Comparison of ENCODE assay signal across 8 cellular contexts in genomic region chr6:44064089-44064947, GRCh38.
DNase-seq lines count a peak whose midpoint lies in the region; ATAC-seq, FAIRE-seq and TF ChIP-seq lines count a peak whose summit lies in the region.

No MANE protein-coding gene starts in this region.

- no peaks in the 10 kb centered on the region for H3K27me3 ChIP-seq in muscle layer of duodenum (ENCODE audit: low read depth, low read length)

- no peaks in the 10 kb centered on the region for H3K36me3 ChIP-seq in muscle layer of duodenum (ENCODE audit: control insufficient read depth in 1 of 2, insufficient read depth in 2 of 2, low read length in 2 of 2)

- H3K4me1 ChIP-seq in muscle layer of duodenum (ENCODE audit: control insufficient read depth in 1 of 2, insufficient read depth in 2 of 2, low read length in 2 of 2), result peaks cover 7 to 14% of the 10 kb centered on the region in 2 donors

- FAIRE-seq in HTR-8/SVneo (lab: Jason Lieb, UNC), result peak; percentile 46
- FAIRE-seq in frontal cortex (lab: Jason Lieb, UNC), result no peak

- H3K27ac ChIP-seq in muscle layer of duodenum (ENCODE audit: low read length), result peak overlapping the region; percentile 40

- no peak for TF ChIP-seq CTCF in AG09319 (IDR thresholded peaks at IDR 0.05; ENCODE audit: low read depth, low read length)

- no peak for ATAC-seq in HG03342 (IDR thresholded peaks at IDR 0.05; ENCODE audit: unreplicated experiment)

- DNase-seq in AG09319 (ENCODE audit: extremely low read depth, low read depth) (peak; percentile 76), HTR-8/SVneo (ENCODE audit: insufficient read length, low spot score) (peak; percentile 73), dermis microvascular lymphatic vessel endothelial cell (ENCODE audit: low read depth in 2 of 2) (peak; percentile 78 to 96), frontal cortex (ENCODE audit: low spot score in 2 of 2) (no peak), ecto neural progenitor cell (ENCODE audit: low spot score) (no peak), NCI-H187 (lab: John Stamatoyannopoulos, UW) (no peak)

- H3K4me3 ChIP-seq in muscle layer of duodenum (ENCODE audit: low read depth in 1 of 2, low read length in 2 of 2), result no peak overlapping the region

- no peaks in the 10 kb centered on the region for H3K9me3 ChIP-seq in muscle layer of duodenum (ENCODE audit: control insufficient read depth in 1 of 2, low read length in 2 of 2)

Comparison
In these comparisons a context has a peak if more than half of its experiments do, and no peak if none do; other contexts are left out.
1. DNase-seq: peak in AG09319 (single experiment), HTR-8/SVneo (single experiment) and dermis microvascular lymphatic vessel endothelial cell (2 of 2); none in frontal cortex (0 of 2), ecto neural progenitor cell (single experiment) and NCI-H187 (0 of 2).